Comparison of ENCODE assay signal across 8 cellular contexts in the genomic region with DNA sequence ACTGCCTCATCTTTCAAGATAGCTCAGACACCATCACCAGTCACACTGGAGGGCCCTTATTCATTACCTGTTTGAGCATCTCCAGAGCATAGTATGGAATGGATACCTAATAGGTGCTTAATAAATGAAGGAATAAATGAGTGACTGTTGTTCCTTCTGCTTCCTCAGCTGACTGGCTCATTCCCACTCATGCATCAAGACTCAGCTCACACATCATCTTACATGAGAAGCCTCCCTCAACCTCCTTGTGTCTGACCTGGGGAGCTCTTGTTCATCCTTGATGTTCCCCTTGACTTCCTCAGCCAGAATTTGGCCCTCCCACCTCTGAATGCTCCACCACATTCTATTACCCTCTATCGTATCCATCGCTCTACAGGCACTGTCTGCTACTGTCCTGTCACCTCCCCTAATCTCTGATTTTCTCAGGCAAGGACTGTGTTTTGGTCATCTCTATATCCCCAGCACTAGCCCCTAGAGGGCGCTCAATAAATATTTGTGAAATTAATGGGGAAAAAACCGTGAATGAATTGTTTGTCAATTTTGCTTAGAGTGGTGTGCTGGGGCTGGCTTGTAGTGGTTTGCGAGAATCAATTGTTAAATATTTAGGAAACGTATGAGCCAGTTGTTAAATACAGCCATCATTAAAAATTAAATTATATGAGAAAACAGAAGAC.
DNase-seq lines count a peak whose midpoint lies in the region; ATAC-seq, FAIRE-seq and TF ChIP-seq lines count a peak whose summit lies in the region.

No MANE protein-coding gene starts in this region.

- peaks cover 51% of the 10 kb centered on the region for H3K27me3 Mint-ChIP-seq in activated T-cell treated with anti-CD3 and anti-CD28 coated beads, Interleukin-2, amount 50 U/mL, for 24 hours

- H3F3A ChIP-seq in neural cell (ENCODE audit: insufficient read depth, low read length, poor library complexity, severe bottlenecking) = no peaks in the 10 kb centered on the region

- H3K4me2 ChIP-seq in neural cell (ENCODE audit: low read length) = no peak overlapping the region

- H3K4me1 Mint-ChIP-seq in activated T-cell treated with anti-CD3 and anti-CD28 coated beads, Interleukin-2, amount 50 U/mL, for 24 hours (ENCODE audit: low read depth) = no peaks in the 10 kb centered on the region

- no peaks in the 10 kb centered on the region for H3K9me2 ChIP-seq in neural cell (ENCODE audit: insufficient read depth, low read length)

- no peak overlapping the region for H3K27ac Mint-ChIP-seq in activated T-cell treated with anti-CD3 and anti-CD28 coated beads, Interleukin-2, amount 50 U/mL, for 24 hours

- no peaks in the 10 kb centered on the region for H3K9me3 ChIP-seq in neural cell (ENCODE audit: low read length)

- H3K4me3 Mint-ChIP-seq in activated T-cell treated with anti-CD3 and anti-CD28 coated beads, Interleukin-2, amount 50 U/mL, for 24 hours = no peak overlapping the region

- no peaks in the 10 kb centered on the region for H3K79me2 ChIP-seq in neural cell (replicated peaks; ENCODE audit: insufficient read depth, low read length)

- H3K27me3 ChIP-seq in neural cell (ENCODE audit: insufficient read depth, low read depth, low read length) = no peaks in the 10 kb centered on the region

- peak; percentile 26 for DNase-seq in activated T-cell treated with anti-CD3 and anti-CD28 coated beads for 1 hour (ENCODE audit: low read depth)
- no peak for DNase-seq in activated T-cell treated with anti-CD3 and anti-CD28 coated beads, Interleukin-2, amount 50 U/mL, for 24 hours
- DNase-seq in KG1 (lab: John Stamatoyannopoulos, UW) = peak; percentile 25
- DNase-seq in epidermal melanocyte (ENCODE audit: insufficient read length, low spot score) = peak; percentile 23
- DNase-seq in GOT3 (lab: John Stamatoyannopoulos, UW) = no peak

- no peak overlapping the region for H3K4me3 ChIP-seq in neural cell (ENCODE audit: low read length)

- no peak for ATAC-seq in GM21423 (IDR thresholded peaks at IDR 0.05; ENCODE audit: unreplicated experiment)

- TF ChIP-seq CTCF in neural cell (IDR thresholded peaks at IDR 0.05; ENCODE audit: poor library complexity, severe bottlenecking) = peak; percentile 63

- peak; percentile 71 for FAIRE-seq in TTC549 (lab: Jason Lieb, UNC)

- no peak overlapping the region for H3K27ac ChIP-seq in neural cell (ENCODE audit: low read length)

- no peak for TF ChIP-seq EP300 in neural cell (conservative IDR thresholded peaks at IDR 0.05; ENCODE audit: poor library complexity, severe bottlenecking)

- H3K9ac ChIP-seq in neural cell (ENCODE audit: low read length) = no peak overlapping the region

- no peaks in the 10 kb centered on the region for H3K36me3 ChIP-seq in neural cell (ENCODE audit: insufficient read depth, low read length)

- H2AFZ ChIP-seq in neural cell (ENCODE audit: low read depth, low read length) = no peak overlapping the region

- no peaks in the 10 kb centered on the region for H3K9me3 Mint-ChIP-seq in activated T-cell treated with anti-CD3 and anti-CD28 coated beads, Interleukin-2, amount 50 U/mL, for 24 hours

- peak; percentile 65 for TF ChIP-seq RAD21 in neural cell (conservative IDR thresholded peaks at IDR 0.05)

- H4K20me1 ChIP-seq in neural cell (ENCODE audit: insufficient read depth) = no peaks in the 10 kb centered on the region

- no peaks in the 10 kb centered on the region for H3K36me3 Mint-ChIP-seq in activated T-cell treated with anti-CD3 and anti-CD28 coated beads, Interleukin-2, amount 50 U/mL, for 24 hours (ENCODE audit: low read depth)

TF ChIP-seq in neural cell, 6 proteins besides CTCF, POLR2A, EP300 and RAD21:
- TF ChIP-seq MXI1 (conservative IDR thresholded peaks at IDR 0.05; ENCODE audit: poor library complexity, severe bottlenecking) (no peak), EZH2 (IDR thresholded peaks at IDR 0.05; ENCODE audit: borderline replicate concordance, insufficient read depth, low read length, poor library complexity, severe bottlenecking) (no peak), TAF1 (IDR thresholded peaks at IDR 0.05; ENCODE audit: low read depth) (no peak), POLR2AphosphoS5 (IDR thresholded peaks at IDR 0.05) (no peak), SMC3 (conservative IDR thresholded peaks at IDR 0.05; ENCODE audit: poor library complexity) (peak; percentile 64)
- TF ChIP-seq, protein P1, sequence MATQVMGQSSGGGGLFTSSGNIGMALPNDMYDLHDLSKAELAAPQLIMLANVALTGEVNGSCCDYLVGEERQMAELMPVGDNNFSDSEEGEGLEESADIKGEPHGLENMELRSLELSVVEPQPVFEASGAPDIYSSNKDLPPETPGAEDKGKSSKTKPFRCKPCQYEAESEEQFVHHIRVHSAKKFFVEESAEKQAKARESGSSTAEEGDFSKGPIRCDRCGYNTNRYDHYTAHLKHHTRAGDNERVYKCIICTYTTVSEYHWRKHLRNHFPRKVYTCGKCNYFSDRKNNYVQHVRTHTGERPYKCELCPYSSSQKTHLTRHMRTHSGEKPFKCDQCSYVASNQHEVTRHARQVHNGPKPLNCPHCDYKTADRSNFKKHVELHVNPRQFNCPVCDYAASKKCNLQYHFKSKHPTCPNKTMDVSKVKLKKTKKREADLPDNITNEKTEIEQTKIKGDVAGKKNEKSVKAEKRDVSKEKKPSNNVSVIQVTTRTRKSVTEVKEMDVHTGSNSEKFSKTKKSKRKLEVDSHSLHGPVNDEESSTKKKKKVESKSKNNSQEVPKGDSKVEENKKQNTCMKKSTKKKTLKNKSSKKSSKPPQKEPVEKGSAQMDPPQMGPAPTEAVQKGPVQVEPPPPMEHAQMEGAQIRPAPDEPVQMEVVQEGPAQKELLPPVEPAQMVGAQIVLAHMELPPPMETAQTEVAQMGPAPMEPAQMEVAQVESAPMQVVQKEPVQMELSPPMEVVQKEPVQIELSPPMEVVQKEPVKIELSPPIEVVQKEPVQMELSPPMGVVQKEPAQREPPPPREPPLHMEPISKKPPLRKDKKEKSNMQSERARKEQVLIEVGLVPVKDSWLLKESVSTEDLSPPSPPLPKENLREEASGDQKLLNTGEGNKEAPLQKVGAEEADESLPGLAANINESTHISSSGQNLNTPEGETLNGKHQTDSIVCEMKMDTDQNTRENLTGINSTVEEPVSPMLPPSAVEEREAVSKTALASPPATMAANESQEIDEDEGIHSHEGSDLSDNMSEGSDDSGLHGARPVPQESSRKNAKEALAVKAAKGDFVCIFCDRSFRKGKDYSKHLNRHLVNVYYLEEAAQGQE (IDR thresholded peaks at IDR 0.05; ENCODE audit: borderline replicate concordance) = no peak
TF ChIP-seq in neural cell: peak in this region for 1.

Comparison
In these comparisons a context has a peak if more than half of its experiments do, and no peak if none do; other contexts are left out.
1. DNase-seq: peak in activated T-cell treated with anti-CD3 and anti-CD28 coated beads for 1 hour (single experiment), KG1 (single experiment) and epidermal melanocyte (single experiment); none in activated T-cell treated with anti-CD3 and anti-CD28 coated beads, Interleukin-2, amount 50 U/mL, for 24 hours (single experiment) and GOT3 (single experiment).